In genomic region chr1:26797627-26798026, GRCh38 we compare ENCODE assay signal across 20 cellular contexts. TPM values are rescaled to one million over a fixed set of nuclear protein-coding genes. Genes with fewer than 3 reads are reported as not detected.
DNase-seq lines count a peak whose midpoint lies in the region; ATAC-seq, FAIRE-seq and TF ChIP-seq lines count a peak whose summit lies in the region.
"Had no signal": no experiment of that assay in that cellular context is flagged by ENCODE, and none has a peak within 500 bp of the region (broad histone marks: within the 10 kb centered on the region; RNA-seq: fewer than 3 reads in every experiment).

No MANE protein-coding gene starts in this region.

- H3K79me2 ChIP-seq in endothelial cell of umbilical vein (ENCODE audit: control insufficient read depth, insufficient read depth, low read length): no peaks in the 10 kb centered on the region
- H3K79me2 ChIP-seq in parathyroid adenoma: no peaks in the 10 kb centered on the region

- peaks cover 23% of the 10 kb centered on the region for H3K36me3 Mint-ChIP-seq in activated CD8-positive, alpha-beta memory T cell treated with anti-CD3 and anti-CD28 coated beads, Interleukin-2, amount 10 ng/mL, durations not matched to agents 7 days and 5 days

- no peak overlapping the region for H3K4me3 Mint-ChIP-seq in activated CD8-positive, alpha-beta memory T cell treated with anti-CD3 and anti-CD28 coated beads, Interleukin-2, amount 10 ng/mL, durations not matched to agents 7 days and 5 days
- H3K4me3 Mint-ChIP-seq: activated T-cell treated with anti-CD3 and anti-CD28 coated beads, Interleukin-2, amount 50 U/mL, for 4 hours had no signal

- DNase-seq in activated CD8-positive, alpha-beta memory T cell treated with anti-CD3 and anti-CD28 coated beads, Interleukin-2, amount 10 ng/mL, durations not matched to agents 7 days and 5 days: no peak
- no peak for DNase-seq in activated CD8-positive, alpha-beta memory T cell treated with anti-CD3 and anti-CD28 coated beads, Interleukin-2, amount 50 U/mL, for 48 hours
- no peak for DNase-seq in endothelial cell of umbilical vein (ENCODE audit: low read depth, low spot score)
- no peak for DNase-seq in islet precursor cell
- no peak for DNase-seq in WERI-Rb-1
- DNase-seq: activated CD4-positive, alpha-beta T cell treated with anti-CD3 and anti-CD28 coated beads for 48 hours; activated T-cell treated with anti-CD3 and anti-CD28 coated beads, Interleukin-2, amount 50 U/mL, for 4 hours; adrenal gland; DMS79; dorsolateral prefrontal cortex; head of caudate nucleus; Karpas-422; NCI-H526 treated with DMSO at 0.1 percent for 48 hours; OCI-M1; transverse colon had no signal

- no peaks in the 10 kb centered on the region for H4K20me1 ChIP-seq in endothelial cell of umbilical vein (replicated peaks; ENCODE audit: control insufficient read depth, extremely low read depth, insufficient read depth, low read length)

- no peaks in the 10 kb centered on the region for H3K9me1 ChIP-seq in endothelial cell of umbilical vein (replicated peaks; ENCODE audit: control insufficient read depth, extremely low read depth, insufficient read depth, low read length)

- CTCF ChIA-PET in activated CD8-positive, alpha-beta memory T cell treated with anti-CD3 and anti-CD28 coated beads, Interleukin-2, amount 10 ng/mL, durations not matched to agents 7 days and 5 days (lab: Charles Lee): interaction anchor here (0.5 to 7.0 kb wide), 5 partner anchors 8 to 318 kb away, joined by 3 to 106 read pairs (median 59); partner anchors contain the start of gene PIGV
- CTCF ChIA-PET in endothelial cell of umbilical vein (lab: Charles Lee): interaction anchor here (1.2 to 5.6 kb wide), 3 partner anchors 8 to 195 kb away, joined by 6 to 40 read pairs (median 31); partner anchors contain the start of gene PIGV

- no peak overlapping the region for H3K9ac ChIP-seq in endothelial cell of umbilical vein (replicated peaks; ENCODE audit: extremely low read depth, insufficient read depth, low read length)
- H3K9ac ChIP-seq in parathyroid adenoma: no peak overlapping the region

- no peak for ATAC-seq in activated CD8-positive, alpha-beta memory T cell treated with anti-CD3 and anti-CD28 coated beads, Interleukin-2, amount 10 ng/mL, durations not matched to agents 7 days and 5 days
- ATAC-seq in GM21423 (IDR thresholded peaks at IDR 0.05; ENCODE audit: unreplicated experiment): no peak
- ATAC-seq: activated T-cell treated with anti-CD3 and anti-CD28 coated beads, Interleukin-2, amount 50 U/mL, for 4 hours had no signal

- H3K27ac Mint-ChIP-seq in activated CD8-positive, alpha-beta memory T cell treated with anti-CD3 and anti-CD28 coated beads, Interleukin-2, amount 10 ng/mL, durations not matched to agents 7 days and 5 days: peak overlapping the region; percentile 38

- peak overlapping the region; percentile 98 for H3K27ac ChIP-seq in VCaP
- H3K27ac ChIP-seq in endothelial cell of umbilical vein (ENCODE audit: insufficient read depth, low read depth, low read length): no peak overlapping the region
- peak overlapping the region; percentile 27 for H3K27ac ChIP-seq in parathyroid adenoma
- no peak overlapping the region for H3K27ac ChIP-seq in WERI-Rb-1
- H3K27ac ChIP-seq: adrenal gland, SJSA1, transverse colon had no signal

- no peak overlapping the region for H2AFZ ChIP-seq in endothelial cell of umbilical vein (ENCODE audit: low read depth, low read length)
- H2AFZ ChIP-seq in parathyroid adenoma: no peak overlapping the region

- intact Hi-C loops in endothelial cell of umbilical vein (cut with micrococcal nuclease): no loop called here

- no peak for TF ChIP-seq POLR2A in endothelial cell of umbilical vein (IDR thresholded peaks at IDR 0.05; ENCODE audit: low read depth, low read length)

- no TSS peak for BruUV-seq in endothelial cell of umbilical vein (replicated peaks; lab: Mats Ljungman, UMichigan)

- peaks cover 52% of the 10 kb centered on the region for H3K4me1 Mint-ChIP-seq in activated CD8-positive, alpha-beta memory T cell treated with anti-CD3 and anti-CD28 coated beads, Interleukin-2, amount 10 ng/mL, durations not matched to agents 7 days and 5 days

- H3K4me3 ChIP-seq in endothelial cell of umbilical vein (replicated peaks in 1 of 3; ENCODE audit: insufficient read depth in 1 of 3, low read depth in 1 of 3, low read length in 3 of 3) (no peak overlapping the region), parathyroid adenoma (ENCODE audit: low read depth, low read length) (no peak overlapping the region), WERI-Rb-1 (ENCODE audit: low read depth, low read length) (no peak overlapping the region)
- H3K4me3 ChIP-seq: adrenal gland, dorsolateral prefrontal cortex, SJSA1, transverse colon had no signal

- H3K9me3 ChIP-seq in endothelial cell of umbilical vein (replicated peaks; ENCODE audit: control insufficient read depth, insufficient read depth, low read length): no peaks in the 10 kb centered on the region
- H3K9me3 ChIP-seq in parathyroid adenoma (ENCODE audit: control insufficient read depth, low read length): no peaks in the 10 kb centered on the region
- no peaks in the 10 kb centered on the region for H3K9me3 ChIP-seq in WERI-Rb-1 (ENCODE audit: severe bottlenecking)
- H3K9me3 ChIP-seq: adrenal gland, SJSA1, transverse colon had no signal

- dilution Hi-C loops in endothelial cell of umbilical vein (cut with MboI; ENCODE audit: extremely low pct_ligation_motif_present, low sequenced_read_pairs): no loop called here

- H3K36me3 ChIP-seq in endothelial cell of umbilical vein (ENCODE audit: control insufficient read depth in 2 of 2, extremely low read depth in 1 of 2, insufficient read depth in 2 of 2, low read length in 2 of 2) (peaks cover 0 to 8% of the 10 kb centered on the region in 2 experiments), parathyroid adenoma (ENCODE audit: control insufficient read depth, insufficient read depth, low read length) (no peaks in the 10 kb centered on the region), WERI-Rb-1 (no peaks in the 10 kb centered on the region)

- no peaks in the 10 kb centered on the region for H3K9me3 Mint-ChIP-seq in activated CD8-positive, alpha-beta memory T cell treated with anti-CD3 and anti-CD28 coated beads, Interleukin-2, amount 10 ng/mL, durations not matched to agents 7 days and 5 days (ENCODE audit: low read depth)
- H3K9me3 Mint-ChIP-seq: activated T-cell treated with anti-CD3 and anti-CD28 coated beads, Interleukin-2, amount 50 U/mL, for 4 hours had no signal

- H3K4me1 ChIP-seq in endothelial cell of umbilical vein (ENCODE audit: control insufficient read depth, extremely low read depth, insufficient read depth, low read length): peaks cover 12% of the 10 kb centered on the region
- peaks cover 2% of the 10 kb centered on the region for H3K4me1 ChIP-seq in parathyroid adenoma

- no peaks in the 10 kb centered on the region for H3K27me3 Mint-ChIP-seq in activated CD8-positive, alpha-beta memory T cell treated with anti-CD3 and anti-CD28 coated beads, Interleukin-2, amount 10 ng/mL, durations not matched to agents 7 days and 5 days

- no peak overlapping the region for H3K4me2 ChIP-seq in endothelial cell of umbilical vein (ENCODE audit: insufficient read depth, low read length)
- H3K4me2 ChIP-seq in parathyroid adenoma (ENCODE audit: low read length): no peak overlapping the region

- TF ChIP-seq CTCF in VCaP (conservative IDR thresholded peaks at IDR 0.05): no peak
- no peak for TF ChIP-seq CTCF in endothelial cell of umbilical vein (IDR thresholded peaks at IDR 0.05; ENCODE audit: extremely low read depth in 1 of 2, insufficient read depth in 1 of 2, low read depth in 1 of 2, low read length in 2 of 2)
- TF ChIP-seq CTCF in parathyroid adenoma (IDR thresholded peaks at IDR 0.05): no peak
- TF ChIP-seq CTCF in WERI-Rb-1 (IDR thresholded peaks at IDR 0.05; ENCODE audit: low read depth, low read length): no peak

- POLR2A ChIA-PET in endothelial cell of umbilical vein (lab: Charles Lee): no interaction called here

- H3K27me3 ChIP-seq in endothelial cell of umbilical vein (ENCODE audit: control insufficient read depth in 2 of 2, insufficient read depth in 2 of 2, low read length in 2 of 2) (no peaks in the 10 kb centered on the region), parathyroid adenoma (ENCODE audit: control insufficient read depth, insufficient read depth, low read length) (no peaks in the 10 kb centered on the region), WERI-Rb-1 (ENCODE audit: insufficient read depth, low read depth, severe bottlenecking) (no peaks in the 10 kb centered on the region)
- H3K27me3 ChIP-seq: adrenal gland, dorsolateral prefrontal cortex, SJSA1, transverse colon had no signal

- FAIRE-seq in endothelial cell of umbilical vein (lab: Jason Lieb, UNC): peak; percentile 26
- FAIRE-seq: bronchial epithelial cell had no signal

TF ChIP-seq in endothelial cell of umbilical vein, 7 proteins besides CTCF, POLR2A, EP300 and RAD21 (continues in another document):
- TF ChIP-seq MAX (IDR thresholded peaks at IDR 0.05; ENCODE audit: insufficient read depth, insufficient read length) (no peak), MYC (IDR thresholded peaks at IDR 0.05; ENCODE audit: low read depth, low read length) (no peak)

RNA-seq across cellular contexts. Expression of gene PIGV, which starts 9.9 kb away (rescaled TPM):
- 1 to 10 TPM; 8.6 to 9.7 TPM for total RNA-seq in activated CD8-positive, alpha-beta memory T cell treated with anti-CD3 and anti-CD28 coated beads, Interleukin-2, amount 10 ng/mL, durations not matched to agents 7 days and 5 days
- total RNA-seq in endothelial cell of umbilical vein: 6.0 and 7.5 TPM in 2 replicates
- polyA plus RNA-seq in endothelial cell of umbilical vein: 11.9 and 13.3 TPM in 2 replicates
- 6.4 and 7.3 TPM in 2 replicates for polyA plus RNA-seq in endothelial cell of umbilical vein (2011; cell fraction: cytosol; rRNA removed)
- polyA plus RNA-seq in endothelial cell of umbilical vein (2011; cell fraction: nucleus; rRNA removed): 7.5 and 8.7 TPM in 2 replicates
- polyA plus RNA-seq in endothelial cell of umbilical vein (2012): 4.8 and 5.3 TPM in 2 replicates
- 10.0 and 25.5 TPM in 2 replicates for polyA minus RNA-seq in endothelial cell of umbilical vein
- 11.2 TPM for polyA minus RNA-seq in endothelial cell of umbilical vein (2011; cell fraction: cytosol; rRNA and poly(A)+ RNA removed)
- 4.7 and 6.8 TPM in 2 replicates for polyA minus RNA-seq in endothelial cell of umbilical vein (2011; cell fraction: nucleus; rRNA and poly(A)+ RNA removed)

RNA-seq across cellular contexts. Expression of gene ZDHHC18, which starts 28.9 kb away (rescaled TPM):
- 10 to 100 TPM; 53.1 to 54.9 TPM for total RNA-seq in activated CD8-positive, alpha-beta memory T cell treated with anti-CD3 and anti-CD28 coated beads, Interleukin-2, amount 10 ng/mL, durations not matched to agents 7 days and 5 days
- total RNA-seq in endothelial cell of umbilical vein: 24.0 and 25.2 TPM in 2 replicates
- polyA plus RNA-seq in endothelial cell of umbilical vein: 47.3 and 48.2 TPM in 2 replicates
- 39.7 and 40.0 TPM in 2 replicates for polyA plus RNA-seq in endothelial cell of umbilical vein (2011; cell fraction: cytosol; rRNA removed)
- polyA plus RNA-seq in endothelial cell of umbilical vein (2011; cell fraction: nucleus; rRNA removed): 39.9 and 40.9 TPM in 2 replicates
- polyA plus RNA-seq in endothelial cell of umbilical vein (2012): 19.8 and 21.9 TPM in 2 replicates
- 33.9 and 46.1 TPM in 2 replicates for polyA minus RNA-seq in endothelial cell of umbilical vein
- 12.0 TPM for polyA minus RNA-seq in endothelial cell of umbilical vein (2011; cell fraction: cytosol; rRNA and poly(A)+ RNA removed)
- polyA minus RNA-seq in endothelial cell of umbilical vein (2011; cell fraction: nucleus; rRNA and poly(A)+ RNA removed): 10.4 and 12.8 TPM in 2 replicates

Comparison
In these comparisons a context has a peak if more than half of its experiments do, and no peak if none do; other contexts are left out.
1. H3K27ac ChIP-seq: peak in VCaP (single experiment) and parathyroid adenoma (single experiment); none in endothelial cell of umbilical vein (single experiment) and WERI-Rb-1 (single experiment).